15 cellular contexts compared by ENCODE assay signal in genomic region chr9:122315534-122315933, GRCh38.
"Had no signal": no experiment of that assay in that cellular context is flagged by ENCODE, and none has a peak within 500 bp of the region (broad histone marks: within the 10 kb centered on the region; RNA-seq: fewer than 3 reads in every experiment).

No MANE protein-coding gene starts in this region.

- H3K4me3 ChIP-seq: dorsolateral prefrontal cortex, prostate gland, thoracic aorta, upper lobe of right lung had no signal

- H3K27me3 ChIP-seq: dorsolateral prefrontal cortex, foreskin keratinocyte, upper lobe of right lung had no signal

- H3K4me1 ChIP-seq: foreskin keratinocyte, prostate gland, upper lobe of right lung had no signal

- DNase-seq: activated CD4-positive, alpha-beta T cell treated with anti-CD3 and anti-CD28 coated beads, Interleukin-2, amount 50 U/mL, for 1 hour; activated CD8-positive, alpha-beta memory T cell treated with anti-CD3 and anti-CD28 coated beads, Interleukin-2, amount 50 U/mL, for 4 hours; activated effector memory CD4-positive, alpha-beta T cell treated with anti-CD3 and anti-CD28 coated beads, Interleukin-2, amount 50 U/mL, for 16 hours; activated T-cell treated with anti-CD3 and anti-CD28 coated beads, Interleukin-2, amount 50 U/mL, for 72 hours; amniotic stem cell; central memory CD4-positive, alpha-beta T cell; dorsolateral prefrontal cortex; foreskin keratinocyte; glutamatergic neuron; hippocampal formation; left colon; stimulated activated CD4-positive, alpha-beta T cell treated with anti-CD3 and anti-CD28 coated beads, Interleukin-4, amount 100 ng/mL, for 4 hours; upper lobe of right lung had no signal

- H3K9me3 ChIP-seq: prostate gland, thoracic aorta, upper lobe of right lung had no signal

- H3K27ac ChIP-seq: foreskin keratinocyte, prostate gland, thoracic aorta, upper lobe of right lung had no signal
